24 cellular contexts compared by ENCODE assay signal in genomic region chr12:131991816-131992430, GRCh38. TPM values are rescaled to one million over a fixed set of nuclear protein-coding genes. Genes with fewer than 3 reads are reported as not detected.
DNase-seq lines count a peak whose midpoint lies in the region; ATAC-seq, FAIRE-seq and TF ChIP-seq lines count a peak whose summit lies in the region.
"Had no signal": no experiment of that assay in that cellular context is flagged by ENCODE, and none has a peak within 500 bp of the region (broad histone marks: within the 10 kb centered on the region; RNA-seq: fewer than 3 reads in every experiment).

No MANE protein-coding gene starts in this region.

- H3K4me2 ChIP-seq in astrocyte (ENCODE audit: low read length): peak overlapping the region; percentile 48
- no peak overlapping the region for H3K4me2 ChIP-seq in OCI-LY7 (ENCODE audit: low read length)

- no peaks in the 10 kb centered on the region for H3K9me3 ChIP-seq in HUES48 (ENCODE audit: control insufficient read depth, insufficient read depth, low read length)
- no peaks in the 10 kb centered on the region for H3K9me3 ChIP-seq in astrocyte (ENCODE audit: insufficient read depth, low read depth, low read length)
- no peaks in the 10 kb centered on the region for H3K9me3 ChIP-seq in iPS-20b (ENCODE audit: insufficient read depth, low read depth, low read length)
- no peaks in the 10 kb centered on the region for H3K9me3 ChIP-seq in OCI-LY7 (ENCODE audit: low read length)
- H3K9me3 ChIP-seq: BE2C, prostate gland, transverse colon had no signal

- intact Hi-C loops in OCI-LY7 (cut with micrococcal nuclease; ENCODE audit: unreplicated experiment): no loop called here

- no peaks in the 10 kb centered on the region for H3K27me3 Mint-ChIP-seq in astrocyte (ENCODE audit: low read depth, unreplicated experiment)
- H3K27me3 Mint-ChIP-seq: activated CD4-positive, alpha-beta T cell treated with anti-CD3 and anti-CD28 coated beads, Interleukin-2, amount 10 ng/mL, durations not matched to agents 24 days and 14 days; brain had no signal

- H3K27ac ChIP-seq in HUES48 (ENCODE audit: low read depth, low read length) (peak overlapping the region; percentile 29), astrocyte (ENCODE audit: low read depth, low read length) (peak overlapping the region; percentile 73), iPS-20b (ENCODE audit: low read length) (peak overlapping the region; percentile 72), OCI-LY7 (ENCODE audit: low read depth, low read length, poor library complexity, severe bottlenecking) (no peak overlapping the region)
- H3K27ac ChIP-seq: prostate gland, transverse colon had no signal

- H3K79me2 ChIP-seq in astrocyte (ENCODE audit: insufficient read depth, low read length) (peaks cover 5% of the 10 kb centered on the region), OCI-LY7 (ENCODE audit: insufficient read depth, low read depth, low read length) (no peaks in the 10 kb centered on the region)

- peak overlapping the region; percentile 98 for H3K27ac Mint-ChIP-seq in astrocyte (ENCODE audit: unreplicated experiment)
- H3K27ac Mint-ChIP-seq: activated CD4-positive, alpha-beta T cell treated with anti-CD3 and anti-CD28 coated beads, Interleukin-2, amount 10 ng/mL, durations not matched to agents 24 days and 14 days; stimulated activated effector memory CD8-positive, alpha-beta T cell treated with anti-CD3 and anti-CD28 coated beads, Interleukin-12 subunit alpha, Interleukin-12 subunit beta, amount 100 ng/mL, for 72 hours had no signal

- CTCF ChIA-PET in OCI-LY7 (lab: Charles Lee; ENCODE audit: unreplicated experiment): no interaction called here

- H3K9me3 Mint-ChIP-seq in astrocyte (ENCODE audit: unreplicated experiment): no peaks in the 10 kb centered on the region
- H3K9me3 Mint-ChIP-seq: activated CD4-positive, alpha-beta T cell treated with anti-CD3 and anti-CD28 coated beads, Interleukin-2, amount 10 ng/mL, durations not matched to agents 24 days and 14 days; brain; stimulated activated effector memory CD8-positive, alpha-beta T cell treated with anti-CD3 and anti-CD28 coated beads, Interleukin-12 subunit alpha, Interleukin-12 subunit beta, amount 100 ng/mL, for 72 hours had no signal

- H3K4me1 ChIP-seq in HUES48 (ENCODE audit: control insufficient read depth, insufficient read depth, low read length) (peaks cover 42% of the 10 kb centered on the region), astrocyte (ENCODE audit: insufficient read depth, low read length) (peaks cover 29% of the 10 kb centered on the region), iPS-20b (ENCODE audit: insufficient read depth, low read length) (peaks cover 34% of the 10 kb centered on the region), OCI-LY7 (ENCODE audit: insufficient read depth, low read length, poor library complexity, severe bottlenecking) (no peaks in the 10 kb centered on the region)
- H3K4me1 ChIP-seq: BE2C, prostate gland, transverse colon had no signal

- peak overlapping the region; percentile 11 for H3K4me3 Mint-ChIP-seq in astrocyte (ENCODE audit: unreplicated experiment)
- H3K4me3 Mint-ChIP-seq: activated CD4-positive, alpha-beta T cell treated with anti-CD3 and anti-CD28 coated beads, Interleukin-2, amount 10 ng/mL, durations not matched to agents 24 days and 14 days; brain; stimulated activated effector memory CD8-positive, alpha-beta T cell treated with anti-CD3 and anti-CD28 coated beads, Interleukin-12 subunit alpha, Interleukin-12 subunit beta, amount 100 ng/mL, for 72 hours had no signal

- H4K20me1 ChIP-seq in astrocyte (ENCODE audit: insufficient read depth, low read length) (no peaks in the 10 kb centered on the region), OCI-LY7 (ENCODE audit: insufficient read depth, low read length) (0 out of 2 replicates have a peak, but pooled peaks cover 4% of the 10 kb centered on the region)

- no peak for FAIRE-seq in astrocyte (lab: Jason Lieb, UNC)
- FAIRE-seq: GM12892, K562 had no signal

- H3K36me3 ChIP-seq in HUES48 (ENCODE audit: control insufficient read depth, insufficient read depth, low read length) (peaks cover 73% of the 10 kb centered on the region), astrocyte (ENCODE audit: insufficient read depth, low read length) (peaks cover 13% of the 10 kb centered on the region), iPS-20b (ENCODE audit: insufficient read depth, low read depth, low read length) (peaks cover 66% of the 10 kb centered on the region), OCI-LY7 (ENCODE audit: insufficient read depth, low read length) (peaks cover 83% of the 10 kb centered on the region)

- H3K9ac ChIP-seq in HUES48 (ENCODE audit: low read depth, low read length) (no peak overlapping the region), astrocyte (ENCODE audit: low read length) (peak overlapping the region; percentile 59), iPS-20b (ENCODE audit: low read depth, low read length) (0 out of 2 replicates have a peak overlapping the region, but pooled peaks have one; percentile 15)

- peaks cover 23% of the 10 kb centered on the region for H3K36me3 Mint-ChIP-seq in astrocyte (ENCODE audit: low read depth, unreplicated experiment)

- DNase-seq in astrocyte (ENCODE audit: low read depth): peak; percentile 68
- DNase-seq in retina: peak; percentile 17
- no peak for DNase-seq in germinal center (ENCODE audit: low spot score)
- DNase-seq in OCI-LY7 (ENCODE audit: low spot score): no peak
- no peak for DNase-seq in G401 (ENCODE audit: low spot score)
- DNase-seq: activated CD4-positive, alpha-beta T cell treated with anti-CD3 and anti-CD28 coated beads, Interleukin-2, amount 10 ng/mL, durations not matched to agents 24 days and 14 days; activated T-cell treated with anti-CD3 and anti-CD28 coated beads, Interleukin-2, amount 50 U/mL, for 48 hours; BE2C; DMS153; NCI-H1092 treated with DMSO at 0.1 percent for 48 hours; NCI-H187; NCI-H2171; NCI-H82; stimulated activated CD4-positive, alpha-beta T cell treated with anti-CD3 and anti-CD28 coated beads, Interleukin-15, amount 100 ng/mL, for 24 hours; transverse colon had no signal

- TF ChIP-seq CTCF in astrocyte (IDR thresholded peaks at IDR 0.05; ENCODE audit: insufficient read depth, low read depth, low read length): no peak
- TF ChIP-seq CTCF in OCI-LY7 (conservative IDR thresholded peaks at IDR 0.05; ENCODE audit: low read length): no peak

- no peaks in the 10 kb centered on the region for H3K27me3 ChIP-seq in HUES48 (ENCODE audit: control insufficient read depth, insufficient read depth, low read length)
- no peaks in the 10 kb centered on the region for H3K27me3 ChIP-seq in astrocyte (ENCODE audit: insufficient read depth, low read length)
- H3K27me3 ChIP-seq in iPS-20b (ENCODE audit: insufficient read depth, low read length): no peaks in the 10 kb centered on the region
- H3K27me3 ChIP-seq: BE2C, transverse colon had no signal

- POLR2A ChIA-PET in OCI-LY7 (lab: Charles Lee): no interaction called here

- no peak for ATAC-seq in HG02840 (IDR thresholded peaks at IDR 0.05; ENCODE audit: low FRiP score, unreplicated experiment)
- ATAC-seq: K562; left lobe of liver; stimulated activated effector memory CD8-positive, alpha-beta T cell treated with anti-CD3 and anti-CD28 coated beads, Interleukin-12 subunit alpha, Interleukin-12 subunit beta, amount 100 ng/mL, for 72 hours had no signal

- peaks cover 40% of the 10 kb centered on the region for H3K4me1 Mint-ChIP-seq in astrocyte (ENCODE audit: low read depth, unreplicated experiment)

- H3K9me2 ChIP-seq in OCI-LY7 (ENCODE audit: insufficient read depth, low read length): no peaks in the 10 kb centered on the region

- BruUV-seq in OCI-LY7 (replicated peaks; lab: Mats Ljungman, UMichigan): no TSS peak

- H3K4me3 ChIP-seq in HUES48 (ENCODE audit: low read depth, low read length) (no peak overlapping the region), astrocyte (ENCODE audit: insufficient read depth, low read depth, low read length) (no peak overlapping the region), iPS-20b (ENCODE audit: low read length) (no peak overlapping the region), OCI-LY7 (ENCODE audit: low read depth, low read length, poor library complexity, severe bottlenecking) (no peak overlapping the region)
- H3K4me3 ChIP-seq: K562, prostate gland, transverse colon had no signal

- in situ Hi-C loops in G401 (cut with HindIII; ENCODE audit: low sequenced_read_pairs): no loop called here

- no peak overlapping the region for H2AFZ ChIP-seq in astrocyte (ENCODE audit: low read depth, low read length)
- no peak overlapping the region for H2AFZ ChIP-seq in OCI-LY7 (ENCODE audit: low read length)

RNA-seq across cellular contexts. Expression of gene EP400, which starts 42.2 kb away (rescaled TPM):
- total RNA-seq in astrocyte (37.8 and 39.8 TPM in 2 replicates), OCI-LY7 (2022) (56.2 and 59.7 TPM in 2 replicates)
- 13.5 and 20.7 TPM in 2 replicates for total RNA-seq in OCI-LY7 (2014; rRNA removed; shearing (Covaris generic))
- 5.2 and 5.5 TPM in 2 replicates for total RNA-seq in G401 (2014; rRNA removed; shearing (Covaris generic))

Comparison
In these comparisons a context has a peak if more than half of its experiments do, and no peak if none do; other contexts are left out.
1. DNase-seq: peak in astrocyte (single experiment) and retina (single experiment); none in germinal center (single experiment), OCI-LY7 (single experiment) and G401 (single experiment).